12 cellular contexts compared by ENCODE assay signal in genomic region chr11:11622772-11623531, GRCh38. TPM values are rescaled to one million over a fixed set of nuclear protein-coding genes. Genes with fewer than 3 reads are reported as not detected.
DNase-seq lines count a peak whose midpoint lies in the region; ATAC-seq and TF ChIP-seq lines count a peak whose summit lies in the region.
"Had no signal": no experiment of that assay in that cellular context is flagged by ENCODE, and none has a peak within 500 bp of the region (broad histone marks: within the 10 kb centered on the region; RNA-seq: fewer than 3 reads in every experiment).

No MANE protein-coding gene starts in this region.

- peak overlapping the region; percentile 71 for H3K4me3 Mint-ChIP-seq in activated T-helper 17 cell treated with anti-CD3 and anti-CD28 coated beads, Interleukin-2, amount 50 U/mL, for 72 hours
- H3K4me3 Mint-ChIP-seq in naive thymus-derived CD4-positive, alpha-beta T cell = peak overlapping the region in 9 of 10 donors; percentile 12 to 81 (median 51)

- H3K9me3 ChIP-seq in left ventricle myocardium inferior (replicated peaks) = no peaks in the 10 kb centered on the region
- H3K9me3 ChIP-seq in naive thymus-derived CD4-positive, alpha-beta T cell (ENCODE audit: control insufficient read depth in 2 of 3, low read length in 3 of 3) = no peaks in the 10 kb centered on the region
- no peaks in the 10 kb centered on the region for H3K9me3 ChIP-seq in smooth muscle cell (replicated peaks; ENCODE audit: low read depth)
- H3K9me3 ChIP-seq: MG63 had no signal

- intact Hi-C loops in left ventricle myocardium inferior (cut with micrococcal nuclease) = no loop called here
- intact Hi-C loops in left ventricle myocardium superior (cut with micrococcal nuclease) = no loop called here
- intact Hi-C loops in naive thymus-derived CD4-positive, alpha-beta T cell (cut with micrococcal nuclease) = loop anchor here in 1 of 2 donors (5.0 to 10.0 kb wide), 4 partner anchors 219 to 1081 kb away; partner anchors contain the start of genes EIF4G2, RNF141 and USP47

- no peaks in the 10 kb centered on the region for H3K4me1 Mint-ChIP-seq in activated T-helper 17 cell treated with anti-CD3 and anti-CD28 coated beads, Interleukin-2, amount 50 U/mL, for 72 hours
- H3K4me1 Mint-ChIP-seq in naive thymus-derived CD4-positive, alpha-beta T cell = peaks cover 0 to 15% (median 8%) of the 10 kb centered on the region in 7 donors

- ATAC-seq in left ventricle myocardium superior (no peak), GM21576 (IDR thresholded peaks at IDR 0.05; ENCODE audit: unreplicated experiment) (no peak), HG03025 (IDR thresholded peaks at IDR 0.05; ENCODE audit: low FRiP score, unreplicated experiment) (no peak)
- no peak for ATAC-seq in activated T-helper 17 cell treated with anti-CD3 and anti-CD28 coated beads, Interleukin-2, amount 50 U/mL, for 72 hours (replicated peaks)
- no peak for ATAC-seq in naive thymus-derived CD4-positive, alpha-beta T cell

- 54% methylated on average over 8 of the region's 8 CpGs for WGBS in smooth muscle cell (ENCODE audit: low lambda C conversion rate)

- no peak overlapping the region for H3K4me2 ChIP-seq in smooth muscle cell

- TF ChIP-seq CTCF in left ventricle myocardium inferior (IDR thresholded peaks at IDR 0.05; ENCODE audit: borderline replicate concordance) (no peak), smooth muscle cell (IDR thresholded peaks at IDR 0.05; ENCODE audit: borderline replicate concordance, insufficient read depth, poor library complexity, severe bottlenecking) (no peak)

- H2AFZ ChIP-seq in smooth muscle cell (ENCODE audit: low read depth) = no peak overlapping the region

- H3K27ac ChIP-seq in left ventricle myocardium inferior (replicated peaks) (peak overlapping the region; percentile 51), smooth muscle cell (ENCODE audit: low read depth) (no peak overlapping the region)
- no peak overlapping the region for H3K27ac ChIP-seq in naive thymus-derived CD4-positive, alpha-beta T cell (ENCODE audit: low read depth, low read length)

- POLR2A ChIA-PET in naive thymus-derived CD4-positive, alpha-beta T cell (lab: Charles Lee) = no interaction called here

- H3K27me3 ChIP-seq in left ventricle myocardium inferior (ENCODE audit: low read depth) (no peaks in the 10 kb centered on the region), smooth muscle cell (ENCODE audit: low read depth) (peaks cover 5% of the 10 kb centered on the region)
- H3K27me3 ChIP-seq in naive thymus-derived CD4-positive, alpha-beta T cell (ENCODE audit: control insufficient read depth in 2 of 2, insufficient read depth in 2 of 2, low read length in 2 of 2) = peaks cover 3 to 6% of the 10 kb centered on the region in 2 donors
- H3K27me3 ChIP-seq: MG63 had no signal

- no peaks in the 10 kb centered on the region for H3K36me3 Mint-ChIP-seq in activated T-helper 17 cell treated with anti-CD3 and anti-CD28 coated beads, Interleukin-2, amount 50 U/mL, for 72 hours (ENCODE audit: low read depth)
- no peaks in the 10 kb centered on the region for H3K36me3 Mint-ChIP-seq in naive thymus-derived CD4-positive, alpha-beta T cell

- DNase-seq in left ventricle myocardium inferior (no peak), left ventricle myocardium superior (no peak), smooth muscle cell (lab: John Stamatoyannopoulos, UW; ENCODE audit: unreplicated experiment) (no peak), iPS-NIHi11 (ENCODE audit: low spot score) (no peak)
- no peak for DNase-seq in naive thymus-derived CD4-positive, alpha-beta T cell
- DNase-seq: activated CD8-positive, alpha-beta memory T cell treated with anti-CD3 and anti-CD28 coated beads, Interleukin-2, amount 50 U/mL, for 4 hours; midbrain; T-helper 9 cell had no signal

- peaks cover 8% of the 10 kb centered on the region for H4K20me1 ChIP-seq in smooth muscle cell (ENCODE audit: low read depth)

- H3K4me1 ChIP-seq in left ventricle myocardium inferior = peaks cover 55% of the 10 kb centered on the region
- H3K4me1 ChIP-seq in naive thymus-derived CD4-positive, alpha-beta T cell (ENCODE audit: control insufficient read depth in 2 of 2, insufficient read depth in 2 of 2, low read length in 2 of 2) = peaks cover 0 to 7% of the 10 kb centered on the region in 2 donors
- peaks cover 13% of the 10 kb centered on the region for H3K4me1 ChIP-seq in smooth muscle cell (ENCODE audit: low read depth)

- H3K27me3 Mint-ChIP-seq in activated T-helper 17 cell treated with anti-CD3 and anti-CD28 coated beads, Interleukin-2, amount 50 U/mL, for 72 hours = peaks cover 33% of the 10 kb centered on the region
- peaks cover 26 to 70% (median 33%) of the 10 kb centered on the region in 5 donors for H3K27me3 Mint-ChIP-seq in naive thymus-derived CD4-positive, alpha-beta T cell

- H3F3A ChIP-seq in smooth muscle cell (ENCODE audit: low read depth) = no peaks in the 10 kb centered on the region

- H3K4me3 ChIP-seq in left ventricle myocardium inferior = no peak overlapping the region
- H3K4me3 ChIP-seq in naive thymus-derived CD4-positive, alpha-beta T cell (ENCODE audit: low read length) = no peak overlapping the region
- H3K4me3 ChIP-seq in smooth muscle cell = no peak overlapping the region

- H3K27ac Mint-ChIP-seq in activated T-helper 17 cell treated with anti-CD3 and anti-CD28 coated beads, Interleukin-2, amount 50 U/mL, for 72 hours = no peak overlapping the region
- H3K27ac Mint-ChIP-seq in naive thymus-derived CD4-positive, alpha-beta T cell = no peak overlapping the region

- no peaks in the 10 kb centered on the region for H3K9me3 Mint-ChIP-seq in activated T-helper 17 cell treated with anti-CD3 and anti-CD28 coated beads, Interleukin-2, amount 50 U/mL, for 72 hours
- H3K9me3 Mint-ChIP-seq in naive thymus-derived CD4-positive, alpha-beta T cell = no peaks in the 10 kb centered on the region

- H3K9ac ChIP-seq in smooth muscle cell (ENCODE audit: low read depth) = no peak overlapping the region

- H3K79me2 ChIP-seq in smooth muscle cell (ENCODE audit: low read depth) = no peaks in the 10 kb centered on the region

- CTCF ChIA-PET in naive thymus-derived CD4-positive, alpha-beta T cell (lab: Charles Lee) = no interaction called here

- H3K36me3 ChIP-seq in left ventricle myocardium inferior (no peaks in the 10 kb centered on the region), smooth muscle cell (ENCODE audit: low read depth) (no peaks in the 10 kb centered on the region)
- no peaks in the 10 kb centered on the region for H3K36me3 ChIP-seq in naive thymus-derived CD4-positive, alpha-beta T cell (ENCODE audit: control insufficient read depth in 2 of 3, insufficient read depth in 3 of 3, low read length in 3 of 3)
- H3K36me3 ChIP-seq: MG63 had no signal

RNA-seq across cellular contexts. Expression of gene GALNT18, which starts 1.1 kb away (rescaled TPM):
- total RNA-seq in left ventricle myocardium inferior (24.4 TPM), left ventricle myocardium superior (25.3 TPM), smooth muscle cell (11.2 and 11.5 TPM in 2 replicates)
- 10 to 100 TPM in 1 of 2 donors, 1 to 10 TPM in 1; 7.3 to 10.9 TPM for total RNA-seq in activated T-helper 17 cell treated with anti-CD3 and anti-CD28 coated beads, Interleukin-2, amount 50 U/mL, for 72 hours
- 1 to 10 TPM in 1 of 5 experiments, under 1 TPM in 1, not detected in 3; 0.20 to 1.7 TPM for total RNA-seq in naive thymus-derived CD4-positive, alpha-beta T cell
- under 1 TPM in 1 of 2 donors, not detected in 1; 0.15 TPM for polyA plus RNA-seq in naive thymus-derived CD4-positive, alpha-beta T cell
- 16.3 and 16.6 TPM in 2 replicates for polyA plus RNA-seq in smooth muscle cell
